ENCODE assay signal across 1 cellular context in the genomic region with DNA sequence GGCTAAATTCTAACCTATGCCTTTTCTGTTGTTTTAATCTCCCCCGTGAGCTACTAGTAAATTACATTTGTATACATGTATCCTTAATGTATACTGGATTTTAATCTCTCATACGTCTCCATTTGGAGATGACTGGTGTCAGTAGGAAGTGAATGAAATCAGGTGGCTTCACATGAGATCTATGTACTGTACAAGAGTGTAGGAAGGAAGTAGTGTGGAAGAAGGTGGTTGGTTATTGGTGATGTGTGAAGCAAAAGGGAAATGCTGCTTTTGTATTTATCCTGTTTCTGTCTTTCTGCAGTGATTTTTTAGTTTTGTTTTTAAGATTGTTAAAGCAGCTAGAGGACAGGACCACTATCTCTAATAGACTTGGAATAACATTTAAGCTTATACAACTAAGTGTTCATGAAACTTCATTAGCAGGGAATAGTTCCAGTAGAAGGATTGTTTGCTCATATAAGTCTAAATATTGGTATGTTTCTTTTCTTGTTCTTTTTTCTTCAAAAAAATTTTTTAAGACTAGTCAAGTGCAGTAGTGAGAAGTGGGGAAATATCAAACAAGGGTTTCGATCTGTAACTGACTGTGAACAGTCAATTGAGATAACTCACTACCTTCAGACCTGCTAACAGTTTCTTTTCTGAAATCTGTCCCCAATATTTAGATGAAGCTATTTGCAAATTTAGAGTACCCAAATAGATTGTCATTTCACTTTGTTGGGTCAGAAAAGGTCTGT.
TF ChIP-seq lines count a peak whose summit lies in the region.

No MANE protein-coding gene starts in this region.

TF ChIP-seq in HepG2, 621 proteins besides CTCF, POLR2A, EP300 and RAD21:
- TF ChIP-seq FOXM1 (CRISPR knock-in tag; IDR thresholded peaks at IDR 0.05): no peak
- TF ChIP-seq SMAD3 (CRISPR knock-in tag; IDR thresholded peaks at IDR 0.05): no peak
- TF ChIP-seq ZNF460 (CRISPR knock-in tag; IDR thresholded peaks at IDR 0.05; ENCODE audit: borderline replicate concordance): no peak
- TF ChIP-seq, protein P1, sequence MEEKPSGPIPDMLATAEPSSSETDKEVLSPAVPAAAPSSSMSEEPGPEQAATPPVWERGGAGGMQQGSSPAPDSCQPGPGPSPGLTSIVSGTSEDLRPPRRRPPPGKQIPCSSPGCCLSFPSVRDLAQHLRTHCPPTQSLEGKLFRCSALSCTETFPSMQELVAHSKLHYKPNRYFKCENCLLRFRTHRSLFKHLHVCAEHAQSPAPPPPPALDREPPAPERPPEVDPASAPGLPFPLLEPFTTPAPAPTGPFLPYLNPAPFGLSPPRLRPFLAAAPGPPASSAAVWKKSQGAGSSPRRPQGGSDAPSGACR (CRISPR knock-in tag; IDR thresholded peaks at IDR 0.05): no peak
- no peak for TF ChIP-seq IRX3 (CRISPR knock-in tag; IDR thresholded peaks at IDR 0.05; ENCODE audit: borderline replicate concordance, low read depth)
- TF ChIP-seq PHB2 (IDR thresholded peaks at IDR 0.05; ENCODE audit: partially characterized antibody): no peak
- no peak for TF ChIP-seq MEF2D (CRISPR knock-in tag; IDR thresholded peaks at IDR 0.05)
- TF ChIP-seq SKI (IDR thresholded peaks at IDR 0.05; ENCODE audit: partially characterized antibody): no peak
- TF ChIP-seq, protein P2, sequence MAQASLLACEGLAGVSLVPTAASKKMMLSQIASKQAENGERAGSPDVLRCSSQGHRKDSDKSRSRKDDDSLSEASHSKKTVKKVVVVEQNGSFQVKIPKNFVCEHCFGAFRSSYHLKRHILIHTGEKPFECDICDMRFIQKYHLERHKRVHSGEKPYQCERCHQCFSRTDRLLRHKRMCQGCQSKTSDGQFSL (CRISPR knock-in tag; IDR thresholded peaks at IDR 0.05): no peak
